In genomic region chr11:8360086-8360828, GRCh38 we compare ENCODE assay signal across 1 cellular context.
TF ChIP-seq lines count a peak whose summit lies in the region.

No MANE protein-coding gene starts in this region.

TF ChIP-seq in GM23338, 12 proteins besides CTCF, POLR2A, EP300 and RAD21 (continued from another document):
- TF ChIP-seq ZNF462 (CRISPR knock-in tag; IDR thresholded peaks at IDR 0.05) (no peak), JUNB (IDR thresholded peaks at IDR 0.05; ENCODE audit: unreplicated experiment) (no peak), STAT1 (IDR thresholded peaks at IDR 0.05; ENCODE audit: unreplicated experiment) (no peak)
TF ChIP-seq in GM23338: peak in this region for 0.
